19 cellular contexts compared by ENCODE assay signal in genomic region chr6:158572653-158573541, GRCh38. TPM values are rescaled to one million over a fixed set of nuclear protein-coding genes. Genes with fewer than 3 reads are reported as not detected.
DNase-seq lines count a peak whose midpoint lies in the region; ATAC-seq and TF ChIP-seq lines count a peak whose summit lies in the region.
"Had no signal": no experiment of that assay in that cellular context is flagged by ENCODE, and none has a peak within 500 bp of the region (broad histone marks: within the 10 kb centered on the region; RNA-seq: fewer than 3 reads in every experiment).

No MANE protein-coding gene starts in this region.

- no peak overlapping the region for H2BK20ac ChIP-seq in H9 (ENCODE audit: low read depth, low read length, poor library complexity, severe bottlenecking)

- no peak overlapping the region for H4K91ac ChIP-seq in H9 (ENCODE audit: insufficient read length, low read depth, low read length)

- no peak overlapping the region for H3K18ac ChIP-seq in H9 (ENCODE audit: insufficient read length, low read depth, low read length)

- H3K9ac ChIP-seq in H9 (ENCODE audit: extremely low read depth, insufficient read length, low read length), result no peak overlapping the region

- no peak overlapping the region for H2BK120ac ChIP-seq in H9 (ENCODE audit: low read depth, low read length, poor library complexity, severe bottlenecking)

- H3K4me1 ChIP-seq in H9 (ENCODE audit: insufficient read depth, low read length), result no peaks in the 10 kb centered on the region; the same call in 1 of the 2 replicates
- H3K4me1 ChIP-seq: uterus had no signal

- no peak overlapping the region for H3K4ac ChIP-seq in H9 (ENCODE audit: low read depth, low read length)

- ATAC-seq in natural killer cell (no peak), GM19351 (IDR thresholded peaks at IDR 0.05; ENCODE audit: unreplicated experiment) (no peak), HG02571 (IDR thresholded peaks at IDR 0.05; ENCODE audit: unreplicated experiment) (no peak)

- H3K4me2 ChIP-seq in H9 (ENCODE audit: insufficient read depth, insufficient read length, low read length), result no peak overlapping the region

- DNase-seq in H9, result no peak
- DNase-seq in natural killer cell, result no peak
- DNase-seq in SK-N-DZ (ENCODE audit: low spot score), result no peak
- no peak for DNase-seq in caudate nucleus (lab: John Stamatoyannopoulos, UW)
- DNase-seq: activated CD4-positive, alpha-beta T cell treated with anti-CD3 and anti-CD28 coated beads for 48 hours; activated effector memory CD4-positive, alpha-beta T cell treated with Interleukin-2 at 50 U/mL for 16 hours; effector CD8-positive, alpha-beta T cell; foreskin keratinocyte; HCEC 1CT; NCI-H1105 treated with DMSO at 0.1 percent for 48 hours; NCI-H2171 treated with DMSO at 0.1 percent for 48 hours; NK-92 treated with Interleukin-12 subunit alpha and Interleukin-12 subunit beta, amount 100 ng/mL, for 24 hours; SHP77; uterus had no signal

- peaks cover 3% of the 10 kb centered on the region for H3K79me1 ChIP-seq in H9 (ENCODE audit: insufficient read depth, low read depth, low read length, poor library complexity, severe bottlenecking)

- peaks cover 28 to 29% of the 10 kb centered on the region in 2 experiments for H3K4me1 Mint-ChIP-seq in H9
- H3K4me1 Mint-ChIP-seq in dendritic cell treated with granulocyte-macrophage colony-stimulating factor and Interleukin-4, amounts not matched to agents 40 ng/mL and 50 ng/mL, for 4 days (ENCODE audit: low read depth), result peaks cover 67% of the 10 kb centered on the region
- H3K4me1 Mint-ChIP-seq in natural killer cell, result peaks cover 86 to 90% of the 10 kb centered on the region in 2 donors

- H3K23ac ChIP-seq in H9 (ENCODE audit: insufficient read length, low read depth, low read length), result no peak overlapping the region

- H3K23me2 ChIP-seq in H9 (ENCODE audit: insufficient read length, low read depth, low read length, poor library complexity, severe bottlenecking), result no peaks in the 10 kb centered on the region

- H3K79me2 ChIP-seq in H9 (ENCODE audit: insufficient read depth, low read length), result peaks cover 3% of the 10 kb centered on the region; the same call in 1 of the 2 replicates

- H4K5ac ChIP-seq in H9 (ENCODE audit: insufficient read length, low read depth, low read length), result no peak overlapping the region

- H3K27ac ChIP-seq in C4-2B, result peak overlapping the region; percentile 67
- no peak overlapping the region for H3K27ac ChIP-seq in H9 (ENCODE audit: insufficient read length, low read depth, low read length)
- H3K27ac ChIP-seq in caudate nucleus (ENCODE audit: low read depth, low read length), result no peak overlapping the region
- H3K27ac ChIP-seq: foreskin keratinocyte, neutrophil, uterus had no signal

- H3T11ph ChIP-seq in H9 (ENCODE audit: low read length), result no peak overlapping the region

- no peaks in the 10 kb centered on the region for H3K9me3 ChIP-seq in H9 (ENCODE audit: control insufficient read depth, low read depth, low read length)
- H3K9me3 ChIP-seq: neutrophil, uterus had no signal

- H4K20me1 ChIP-seq in H9 (ENCODE audit: control insufficient read depth, insufficient read depth, insufficient read length), result no peaks in the 10 kb centered on the region

- H3K27ac Mint-ChIP-seq in H9 (peak overlapping the region; percentile 42 to 86 (median 68); a peak in 5 of 7 replicates), natural killer cell (peak overlapping the region; percentile 93 to 94)
- peak overlapping the region; percentile 48 for H3K27ac Mint-ChIP-seq in dendritic cell treated with granulocyte-macrophage colony-stimulating factor and Interleukin-4, amounts not matched to agents 40 ng/mL and 50 ng/mL, for 4 days

- H3K36me3 Mint-ChIP-seq in H9 (ENCODE audit: insufficient read depth in 1 of 3, low read depth in 3 of 3) (peaks cover 24 to 31% (median 26%) of the 10 kb centered on the region in 3 experiments), natural killer cell (peaks cover 7% of the 10 kb centered on the region)
- peaks cover 60% of the 10 kb centered on the region for H3K36me3 Mint-ChIP-seq in dendritic cell treated with granulocyte-macrophage colony-stimulating factor and Interleukin-4, amounts not matched to agents 40 ng/mL and 50 ng/mL, for 4 days (ENCODE audit: low read depth)

- H3K4me3 Mint-ChIP-seq in H9, result peak overlapping the region in 1 of 2 experiments; percentile 45; a peak in 1 of 5 replicates
- H3K4me3 Mint-ChIP-seq in dendritic cell treated with granulocyte-macrophage colony-stimulating factor and Interleukin-4, amounts not matched to agents 40 ng/mL and 50 ng/mL, for 4 days, result no peak overlapping the region
- H3K4me3 Mint-ChIP-seq in natural killer cell, result peak overlapping the region; percentile 91

- no peak overlapping the region for H2AK5ac ChIP-seq in H9 (ENCODE audit: insufficient read length, low read length)

- intact Hi-C loops in dendritic cell treated with granulocyte-macrophage colony-stimulating factor and Interleukin-4, amounts not matched to agents 40 ng/mL and 50 ng/mL, for 4 days (cut with micrococcal nuclease), result no loop called here
- intact Hi-C loops in natural killer cell (cut with micrococcal nuclease), result no loop called here

- no peaks in the 10 kb centered on the region for H3K27me3 Mint-ChIP-seq in H9 (ENCODE audit: low read depth)
- H3K27me3 Mint-ChIP-seq in dendritic cell treated with granulocyte-macrophage colony-stimulating factor and Interleukin-4, amounts not matched to agents 40 ng/mL and 50 ng/mL, for 4 days, result no peaks in the 10 kb centered on the region
- no peaks in the 10 kb centered on the region for H3K27me3 Mint-ChIP-seq in natural killer cell (ENCODE audit: low read depth in 2 of 2)

- no peaks in the 10 kb centered on the region for H3K27me3 ChIP-seq in H9 (ENCODE audit: insufficient read depth, low read length)
- H3K27me3 ChIP-seq: foreskin keratinocyte, uterus had no signal

- TF ChIP-seq CTCF in C4-2B (conservative IDR thresholded peaks at IDR 0.05) (no peak), H9 (conservative IDR thresholded peaks at IDR 0.05) (no peak), natural killer cell (IDR thresholded peaks at IDR 0.05) (no peak)

- no peak overlapping the region for H3K56ac ChIP-seq in H9 (ENCODE audit: insufficient read length, low read depth, low read length)

- H4K8ac ChIP-seq in H9 (replicated peaks; ENCODE audit: insufficient read length, low read depth, low read length), result no peak overlapping the region

- no peak overlapping the region for H2AFZ ChIP-seq in H9 (ENCODE audit: low read length)

- WGBS in H9 (ENCODE audit: extremely low coverage, insufficient read length, low lambda C conversion rate), result no CpG with 5 or more reads among the region's 28 CpGs

- no peak overlapping the region for H2BK15ac ChIP-seq in H9 (ENCODE audit: low read depth, low read length)

- H2BK12ac ChIP-seq in H9 (ENCODE audit: insufficient read length, low read depth, low read length), result no peak overlapping the region

- H3K14ac ChIP-seq in H9 (ENCODE audit: insufficient read depth, low read length), result no peak overlapping the region

- H2BK5ac ChIP-seq in H9 (ENCODE audit: insufficient read length, low read length), result no peak overlapping the region

- H3K9me3 Mint-ChIP-seq in H9 (no peaks in the 10 kb centered on the region; a peak in 2 of 5 replicates), natural killer cell (no peaks in the 10 kb centered on the region)
- no peaks in the 10 kb centered on the region for H3K9me3 Mint-ChIP-seq in dendritic cell treated with granulocyte-macrophage colony-stimulating factor and Interleukin-4, amounts not matched to agents 40 ng/mL and 50 ng/mL, for 4 days

RNA-seq across cellular contexts. Expression of gene TMEM181, which starts 13.0 kb away (rescaled TPM):
- 23.7 and 24.4 TPM in 2 replicates for total RNA-seq in H9 (2021)
- total RNA-seq in natural killer cell, result 10 to 100 TPM; 44.8 to 60.9 (median 45.0) TPM
- 48.3 and 55.4 TPM in 2 replicates for polyA plus RNA-seq in SK-N-DZ (2014; cell fraction: cytosol; rRNA removed)
- polyA plus RNA-seq in SK-N-DZ (2014; cell fraction: nucleus; rRNA removed), result 37.6 and 47.4 TPM in 2 replicates
